ENCODE assay signal across 26 cellular contexts in the genomic region with DNA sequence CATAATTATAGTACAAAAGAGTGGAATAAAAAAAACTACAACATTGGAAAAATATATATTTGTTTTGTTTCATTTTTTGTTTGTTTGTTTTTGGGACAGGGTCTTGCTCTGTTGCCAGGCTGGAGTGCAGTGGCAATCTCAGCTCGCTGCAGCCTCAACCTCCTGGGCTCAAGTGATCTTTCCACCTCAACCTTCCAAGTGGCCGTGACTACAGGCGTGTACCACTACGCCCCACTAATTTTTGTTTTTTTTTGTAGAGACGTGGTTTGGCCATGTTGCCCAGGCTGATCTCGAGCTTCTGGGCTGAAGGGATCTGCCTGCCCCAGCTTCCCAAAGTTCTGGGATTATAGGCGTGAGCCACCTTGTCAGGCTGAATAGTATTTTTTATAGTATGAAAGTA.
"Had no signal": no experiment of that assay in that cellular context is flagged by ENCODE, and none has a peak within 500 bp of the region (broad histone marks: within the 10 kb centered on the region; RNA-seq: fewer than 3 reads in every experiment).

No MANE protein-coding gene starts in this region.

- H3K27ac ChIP-seq: stomach, suprapubic skin, testis, thoracic aorta, tibial artery, tibial nerve, transverse colon, upper lobe of left lung, upper lobe of right lung, uterus, vagina had no signal

- H3K36me3 ChIP-seq: stomach, suprapubic skin, thoracic aorta, tibial artery, tibial nerve, transverse colon, upper lobe of left lung, upper lobe of right lung, uterus, vagina had no signal

- ATAC-seq: stimulated activated effector memory CD8-positive, alpha-beta T cell treated with anti-CD3 and anti-CD28 coated beads, Interleukin-12 subunit alpha, Interleukin-12 subunit beta, amount 100 ng/mL, for 72 hours; stimulated activated memory B cell treated with anti-CD40 and anti-IgM and Interleukin-4, amounts not matched to agents 10 μg/mL and 1 μg/mL and 100 μg/mL, for 72 hours; stimulated activated naive B cell treated with anti-CD40 and anti-IgM and Interleukin-4, amounts not matched to agents 10 μg/mL and 1 μg/mL and 100 μg/mL, for 72 hours; stimulated activated naive CD8-positive, alpha-beta T cell treated with anti-CD3 and anti-CD28 coated beads, Interleukin-15, amount 100 ng/mL, for 72 hours; stimulated activated naive CD8-positive, alpha-beta T cell treated with anti-CD3 and anti-CD28 coated beads, Interleukin-15, Interleukin-2, amounts not matched to agents 100 U/mL and 50 U/mL, for 24 hours; upper lobe of right lung had no signal

- H3K9me3 ChIP-seq: stomach, suprapubic skin, testis, thoracic aorta, tibial artery, transverse colon, upper lobe of left lung, upper lobe of right lung, uterus, vagina had no signal

- DNase-seq: stimulated activated CD4-positive, alpha-beta T cell treated with anti-CD3 and anti-CD28 coated beads, Interleukin-2, amount 100 ng/mL, for 48 hours; stimulated activated CD4-positive, alpha-beta T cell treated with anti-CD3 and anti-CD28 coated beads, Interleukin-4, amount 100 ng/mL, for 1 hour; stimulated activated CD4-positive, alpha-beta T cell treated with anti-CD3 and anti-CD28 coated beads, Interleukin-4, amount 100 ng/mL, for 24 hours; stimulated activated CD4-positive, alpha-beta T cell treated with anti-CD3 and anti-CD28 coated beads, Interleukin-4, amount 100 ng/mL, for 4 hours; stimulated activated CD8-positive, alpha-beta memory T cell treated with anti-CD3 and anti-CD28 coated beads, Interleukin-4, amount 100 ng/mL, for 48 hours; stimulated activated naive B cell treated with anti-CD40 and anti-IgM and Interleukin-4, amounts not matched to agents 10 μg/mL and 1 μg/mL and 100 μg/mL, for 72 hours; stimulated activated naive CD4-positive, alpha-beta T cell; stimulated activated naive CD4-positive, alpha-beta T cell treated with Interleukin-2 at 50 U/mL for 16 hours; stimulated activated naive CD8-positive, alpha-beta T cell treated with anti-CD3 and anti-CD28 coated beads, Interleukin-15, amount 100 ng/mL, for 72 hours; stimulated activated naive CD8-positive, alpha-beta T cell treated with anti-CD3 and anti-CD28 coated beads, Interleukin-15, Interleukin-2, amounts not matched to agents 100 U/mL and 50 U/mL, for 24 hours; stomach; substantia nigra; testis; tibial artery; transverse colon; trophoblast cell; upper lobe of left lung; upper lobe of right lung; uterus had no signal

- H3K4me1 ChIP-seq: stomach, suprapubic skin, testis, tibial artery, tibial nerve, transverse colon, upper lobe of left lung, upper lobe of right lung, uterus, vagina had no signal

- H3K4me3 ChIP-seq: stomach, suprapubic skin, testis, thoracic aorta, tibial artery, tibial nerve, transverse colon, upper lobe of left lung, upper lobe of right lung, uterus, vagina had no signal

- FAIRE-seq: urothelium cell line had no signal

- H3K27me3 ChIP-seq: stomach, suprapubic skin, testis, tibial artery, tibial nerve, transverse colon, upper lobe of left lung, upper lobe of right lung, uterus, vagina had no signal
